11 cellular contexts compared by ENCODE assay signal in genomic region chr22:46750861-46751260, GRCh38. TPM values are rescaled to one million over a fixed set of nuclear protein-coding genes. Genes with fewer than 3 reads are reported as not detected.
DNase-seq lines count a peak whose midpoint lies in the region; ATAC-seq and TF ChIP-seq lines count a peak whose summit lies in the region.
"Had no signal": no experiment of that assay in that cellular context is flagged by ENCODE, and none has a peak within 500 bp of the region (broad histone marks: within the 10 kb centered on the region; RNA-seq: fewer than 3 reads in every experiment).

No MANE protein-coding gene starts in this region.

- H3K36me3 ChIP-seq in hepatocyte (replicated peaks; ENCODE audit: insufficient read depth, low read depth) (no peaks in the 10 kb centered on the region), gastrocnemius medialis (no peaks in the 10 kb centered on the region), sigmoid colon (no peaks in the 10 kb centered on the region)

- no peaks in the 10 kb centered on the region for H3K9me3 Mint-ChIP-seq in Calu3 (ENCODE audit: low read depth, unreplicated experiment)

- H3K9me3 ChIP-seq in hepatocyte (ENCODE audit: low read depth) (no peaks in the 10 kb centered on the region), gastrocnemius medialis (no peaks in the 10 kb centered on the region), sigmoid colon (no peaks in the 10 kb centered on the region)
- H3K9me3 ChIP-seq: testis had no signal

- TF ChIP-seq POLR2A in gastrocnemius medialis (IDR thresholded peaks at IDR 0.05): no peak
- TF ChIP-seq POLR2A in sigmoid colon (IDR thresholded peaks at IDR 0.05): no peak

- BruUV-seq in Calu3 (replicated peaks; lab: Mats Ljungman, UMichigan): no TSS peak

- TF ChIP-seq CTCF in Calu3 (IDR thresholded peaks at IDR 0.05; ENCODE audit: unreplicated experiment) (no peak), RWPE1 (conservative IDR thresholded peaks at IDR 0.05; ENCODE audit: low read depth) (no peak), hepatocyte (IDR thresholded peaks at IDR 0.05; ENCODE audit: poor library complexity) (no peak), gastrocnemius medialis (IDR thresholded peaks at IDR 0.05 in 4 of 5, conservative IDR thresholded peaks at IDR 0.05 in 1 of 5) (no peak), coronary artery (IDR thresholded peaks at IDR 0.05) (no peak), sigmoid colon (IDR thresholded peaks at IDR 0.05) (no peak)

- peaks cover 9% of the 10 kb centered on the region for H3K36me3 Mint-ChIP-seq in Calu3 (ENCODE audit: insufficient read depth, unreplicated experiment)

- no peaks in the 10 kb centered on the region for H4K20me1 ChIP-seq in hepatocyte (ENCODE audit: insufficient read depth, poor library complexity, severe bottlenecking)

- no peaks in the 10 kb centered on the region for H3K27me3 Mint-ChIP-seq in Calu3 (ENCODE audit: unreplicated experiment)

- ATAC-seq in gastrocnemius medialis: no peak

- DNase-seq in Calu3 (peak; percentile 46), RWPE1 (ENCODE audit: low spot score) (no peak), hepatocyte (ENCODE audit: low spot score) (no peak), gastrocnemius medialis (no peak), coronary artery (ENCODE audit: low spot score) (no peak), sigmoid colon (no peak), NCI-H1436 (lab: John Stamatoyannopoulos, UW) (no peak)
- DNase-seq: hippocampal formation, midbrain, retina, testis had no signal

- H3K4me2 ChIP-seq in hepatocyte: no peak overlapping the region

- TF ChIP-seq EP300 in sigmoid colon (IDR thresholded peaks at IDR 0.05): no peak

- H3K27ac ChIP-seq in RWPE1 (peak overlapping the region; percentile 54), hepatocyte (peak overlapping the region; percentile 40), gastrocnemius medialis (peak overlapping the region; percentile 11 to 92 (median 62)), coronary artery (no peak overlapping the region), sigmoid colon (no peak overlapping the region)
- H3K27ac ChIP-seq: testis had no signal

- CTCF ChIA-PET in Calu3 (lab: Charles Lee): interaction anchor here (0.6 to 1.3 kb wide), 3 partner anchors 12 to 187 kb away, joined by 5 read pairs; partner anchors contain the start of gene TBC1D22A
- CTCF ChIA-PET in RWPE1 (lab: Yijun Ruan, JAX): no interaction called here

- no peaks in the 10 kb centered on the region for H3K27me3 ChIP-seq in hepatocyte
- H3K27me3 ChIP-seq in gastrocnemius medialis: no peaks in the 10 kb centered on the region
- H3K27me3 ChIP-seq in sigmoid colon: peaks cover 0 to 3% (median 0%) of the 10 kb centered on the region in 3 donors
- H3K27me3 ChIP-seq: testis had no signal

- H3K4me3 ChIP-seq in hepatocyte (no peak overlapping the region), gastrocnemius medialis (no peak overlapping the region), coronary artery (no peak overlapping the region), sigmoid colon (no peak overlapping the region)
- H3K4me3 ChIP-seq: testis had no signal

- in situ Hi-C loops in gastrocnemius medialis (cut with MboI; ENCODE audit: low sequenced_read_pairs in 4 of 4): no loop called here

- POLR2A ChIA-PET in RWPE1 (lab: Yijun Ruan, JAX; ENCODE audit: low non-redundant PET): no interaction called here

- no peaks in the 10 kb centered on the region for H3K9me2 ChIP-seq in hepatocyte (replicated peaks; ENCODE audit: insufficient read depth)

- H3K4me1 ChIP-seq in hepatocyte (ENCODE audit: insufficient read depth) (peaks cover 18% of the 10 kb centered on the region), gastrocnemius medialis (peaks cover 60 to 72% of the 10 kb centered on the region in 2 donors), sigmoid colon (peaks cover 0 to 57% (median 44%) of the 10 kb centered on the region in 4 donors)

- intact Hi-C loops in Calu3 (cut with micrococcal nuclease; ENCODE audit: unreplicated experiment) (no loop called here), gastrocnemius medialis (cut with DNase I; ENCODE audit: low total_unique reads) (no loop called here), sigmoid colon (cut with DNase I) (no loop called here)

- peaks cover 48% of the 10 kb centered on the region for H3K4me1 Mint-ChIP-seq in Calu3 (ENCODE audit: low read depth, unreplicated experiment)

- no peak overlapping the region for H2AFZ ChIP-seq in hepatocyte

- no peaks in the 10 kb centered on the region for H3K79me2 ChIP-seq in hepatocyte

- 83% methylated on average over 11 of the region's 12 CpGs for WGBS in hepatocyte (ENCODE audit: low lambda C conversion rate, missing lambda C conversion rate)
- 12 to 53% methylated on average over 12 of the region's 12 CpGs for WGBS in sigmoid colon, 2 donors

- peak overlapping the region; percentile 88 for H3K27ac Mint-ChIP-seq in Calu3 (ENCODE audit: unreplicated experiment)

- peak overlapping the region; percentile 42 for H3K4me3 Mint-ChIP-seq in Calu3 (ENCODE audit: low read depth, unreplicated experiment)

RNA-seq across cellular contexts. Expression of gene TBC1D22A, which starts 11.6 kb away (rescaled TPM):
- total RNA-seq in Calu3 (2022): 27.6 and 28.2 TPM in 2 replicates
- 10.3 and 15.3 TPM in 2 replicates for total RNA-seq in hepatocyte
- 19.8 and 21.7 TPM in 2 replicates for polyA plus RNA-seq in hepatocyte
- 10 to 100 TPM; 18.8 to 25.2 (median 23.1) TPM for total RNA-seq in gastrocnemius medialis
- total RNA-seq in sigmoid colon: 10 to 100 TPM; 13.6 to 14.3 (median 13.8) TPM
- polyA plus RNA-seq in sigmoid colon: 10 to 100 TPM; 19.2 to 34.6 (median 19.4) TPM

RNA-seq across cellular contexts. Expression of gene CERK, which starts 12.8 kb away (rescaled TPM):
- total RNA-seq in Calu3 (2022) (20.3 and 25.0 TPM in 2 replicates), hepatocyte (48.0 and 59.0 TPM in 2 replicates), gastrocnemius medialis (10 to 100 TPM; 32.7 to 38.7 (median 34.8) TPM), sigmoid colon (10 to 100 TPM; 23.9 to 45.5 (median 29.2) TPM)
- polyA plus RNA-seq in hepatocyte (33.1 and 38.6 TPM in 2 replicates), sigmoid colon (10 to 100 TPM; 26.1 to 29.5 (median 26.4) TPM)

Comparison
In these comparisons a context has a peak if more than half of its experiments do, and no peak if none do; other contexts are left out.
1. H3K27ac ChIP-seq: peak in RWPE1 (single experiment), hepatocyte (single experiment) and gastrocnemius medialis (4 of 4); none in coronary artery (0 of 2) and sigmoid colon (0 of 4).